ENCODE assay signal across 15 cellular contexts in genomic region chr9:98983295-98984268, GRCh38. TPM values are rescaled to one million over a fixed set of nuclear protein-coding genes. Genes with fewer than 3 reads are reported as not detected.
DNase-seq lines count a peak whose midpoint lies in the region; TF ChIP-seq lines count a peak whose summit lies in the region.
"Had no signal": no experiment of that assay in that cellular context is flagged by ENCODE, and none has a peak within 500 bp of the region (broad histone marks: within the 10 kb centered on the region; RNA-seq: fewer than 3 reads in every experiment).

No MANE protein-coding gene starts in this region.

- H4K20me1 ChIP-seq in fibroblast of lung (ENCODE audit: control insufficient read depth, extremely low read depth, insufficient read depth, low read length), result no peaks in the 10 kb centered on the region

- peak overlapping the region; percentile 30 for H2BK12ac ChIP-seq in trophoblast cell (ENCODE audit: low read length)

- peak; percentile 35 for DNase-seq in DMS79 (lab: John Stamatoyannopoulos, UW)
- DNase-seq in SJCRH30, result peak; percentile 87 to 93
- DNase-seq in fibroblast of lung (ENCODE audit: low read depth in 2 of 2), result peak; percentile 92 to 95
- no peak for DNase-seq in trophoblast cell
- DNase-seq in DMS 273 treated with DMSO at 0.1 percent for 48 hours (lab: John Stamatoyannopoulos, UW), result no peak
- no peak for DNase-seq in activated effector memory CD4-positive, alpha-beta T cell treated with Interleukin-2 at 50 U/mL for 16 hours
- DNase-seq in NCI-H446 (lab: John Stamatoyannopoulos, UW), result no peak
- no peak for DNase-seq in iPS-NIHi7 (ENCODE audit: extremely low spot score)
- DNase-seq: activated CD8-positive, alpha-beta T cell treated with anti-CD3 and anti-CD28 coated beads for 36 hours; activated naive CD4-positive, alpha-beta T cell treated with anti-CD3 and anti-CD28 coated beads for 36 hours; GOT3; heart left ventricle; stimulated activated CD4-positive, alpha-beta T cell treated with anti-CD3 and anti-CD28 coated beads, Interleukin-4, amount 100 ng/mL, for 24 hours; stimulated activated naive CD4-positive, alpha-beta T cell; T-helper 17 cell had no signal

- H3K27me3 ChIP-seq in SJCRH30 (no peaks in the 10 kb centered on the region), fibroblast of lung (ENCODE audit: control insufficient read depth, insufficient read depth, low read length) (no peaks in the 10 kb centered on the region), trophoblast cell (ENCODE audit: insufficient read depth, low read length) (no peaks in the 10 kb centered on the region)
- H3K27me3 ChIP-seq: heart left ventricle had no signal

- H4K91ac ChIP-seq in trophoblast cell (ENCODE audit: low read depth, low read length), result no peak overlapping the region

- no peak overlapping the region for H3K14ac ChIP-seq in trophoblast cell (ENCODE audit: low read length)

- no CpG with 5 or more reads among the region's 15 CpGs for WGBS in trophoblast cell (ENCODE audit: extremely low coverage, insufficient coverage, insufficient read length)

- H3K4ac ChIP-seq in trophoblast cell (ENCODE audit: low read depth, low read length), result no peak overlapping the region

- H2AFZ ChIP-seq in fibroblast of lung (ENCODE audit: low read length) (no peak overlapping the region), trophoblast cell (ENCODE audit: insufficient read depth, low read length, poor library complexity) (no peak overlapping the region)

- H3K79me2 ChIP-seq in fibroblast of lung (ENCODE audit: control insufficient read depth, insufficient read depth, low read length), result no peaks in the 10 kb centered on the region
- no peaks in the 10 kb centered on the region for H3K79me2 ChIP-seq in trophoblast cell (ENCODE audit: control insufficient read depth, insufficient read depth, low read length, poor library complexity)

- peaks cover 38% of the 10 kb centered on the region for H3K4me1 ChIP-seq in SJCRH30
- peaks cover 11% of the 10 kb centered on the region for H3K4me1 ChIP-seq in fibroblast of lung (ENCODE audit: control insufficient read depth, extremely low read depth, insufficient read depth, low read length)
- H3K4me1 ChIP-seq in trophoblast cell (ENCODE audit: control insufficient read depth in 1 of 2, insufficient read depth in 2 of 2, low read length in 2 of 2), result peaks cover 0 to 1% of the 10 kb centered on the region in 2 experiments

- no peak overlapping the region for H3K23ac ChIP-seq in trophoblast cell (ENCODE audit: low read length)

- H3K27ac ChIP-seq in SJCRH30 (peak overlapping the region; percentile 16), fibroblast of lung (ENCODE audit: insufficient read depth, low read length) (peak overlapping the region; percentile 56), trophoblast cell (ENCODE audit: low read depth, low read length) (no peak overlapping the region)

- H3K9me3 ChIP-seq in SJCRH30 (replicated peaks) (no peaks in the 10 kb centered on the region), fibroblast of lung (ENCODE audit: control insufficient read depth, insufficient read depth, low read depth, low read length) (no peaks in the 10 kb centered on the region), trophoblast cell (ENCODE audit: insufficient read depth, low read depth, low read length) (no peaks in the 10 kb centered on the region)
- H3K9me3 ChIP-seq: heart left ventricle had no signal

- no peak overlapping the region for H2BK5ac ChIP-seq in trophoblast cell (ENCODE audit: low read depth, low read length, poor library complexity)

- no peak overlapping the region for H3K4me2 ChIP-seq in fibroblast of lung (ENCODE audit: extremely low read depth, insufficient read depth, low read length)
- no peak overlapping the region for H3K4me2 ChIP-seq in trophoblast cell (ENCODE audit: low read length)

- H3K18ac ChIP-seq in trophoblast cell (ENCODE audit: low read length), result no peak overlapping the region

- no peaks in the 10 kb centered on the region for H3K79me1 ChIP-seq in trophoblast cell (ENCODE audit: low read length)

- no peak overlapping the region for H2AK5ac ChIP-seq in trophoblast cell (ENCODE audit: low read length)

- H2BK120ac ChIP-seq in trophoblast cell (ENCODE audit: insufficient read depth, low read length, poor library complexity), result no peak overlapping the region

- no peak overlapping the region for H4K12ac ChIP-seq in trophoblast cell (ENCODE audit: low read depth, low read length)

- H3K36me3 ChIP-seq in SJCRH30 (no peaks in the 10 kb centered on the region), fibroblast of lung (ENCODE audit: control insufficient read depth, insufficient read depth, low read length) (no peaks in the 10 kb centered on the region), trophoblast cell (ENCODE audit: control insufficient read depth in 1 of 2, insufficient read depth in 2 of 2, low read length in 2 of 2) (no peaks in the 10 kb centered on the region)

- H3K9ac ChIP-seq in fibroblast of lung (ENCODE audit: insufficient read depth, low read length) (no peak overlapping the region), trophoblast cell (ENCODE audit: low read length) (no peak overlapping the region)

- H3K4me3 ChIP-seq in SJCRH30 (no peak overlapping the region), fibroblast of lung (replicated peaks in 1 of 4; ENCODE audit: control extremely low read depth in 1 of 4, insufficient read depth in 1 of 4, low read depth in 3 of 4, low read length in 4 of 4) (no peak overlapping the region), trophoblast cell (ENCODE audit: low read depth, low read length) (no peak overlapping the region)
- H3K4me3 ChIP-seq: heart left ventricle had no signal

- H4K8ac ChIP-seq in trophoblast cell (ENCODE audit: low read depth, low read length), result no peak overlapping the region

- TF ChIP-seq CTCF in fibroblast of lung (conservative IDR thresholded peaks at IDR 0.05 in 1 of 2, IDR thresholded peaks at IDR 0.05 in 1 of 2; ENCODE audit: low read depth in 1 of 2, low read length in 2 of 2), result no peak

RNA-seq across cellular contexts. Expression of gene COL15A1, which starts 39.9 kb away (rescaled TPM):
- total RNA-seq in SJCRH30 (2014; rRNA removed; shearing (Covaris generic)), result 7.5 and 7.6 TPM in 2 replicates
- total RNA-seq in fibroblast of lung, result 41.0 and 43.9 TPM in 2 replicates
- polyA plus RNA-seq in fibroblast of lung, result 13.3 and 15.9 TPM in 2 replicates
- 13.1 and 15.3 TPM in 2 replicates for polyA plus RNA-seq in fibroblast of lung (2012)
- 12.2 and 12.6 TPM in 2 replicates for polyA minus RNA-seq in fibroblast of lung (ENCODE audit: low replicate concordance)
- 0.51 and 0.57 TPM in 2 replicates for polyA plus RNA-seq in trophoblast cell (2013)
- total RNA-seq: T-helper 17 cell had no signal

Comparison
In these comparisons a context has a peak if more than half of its experiments do, and no peak if none do; other contexts are left out.
1. DNase-seq: peak in DMS79 (single experiment), SJCRH30 (2 of 2) and fibroblast of lung (2 of 2); none in trophoblast cell (0 of 2), DMS 273 treated with DMSO at 0.1 percent for 48 hours (single experiment), activated effector memory CD4-positive, alpha-beta T cell treated with Interleukin-2 at 50 U/mL for 16 hours (single experiment), NCI-H446 (0 of 2) and iPS-NIHi7 (single experiment).